20 cellular contexts compared by ENCODE assay signal in genomic region chr14:57408037-57408436, GRCh38.
"Had no signal": no experiment of that assay in that cellular context is flagged by ENCODE, and none has a peak within 500 bp of the region (broad histone marks: within the 10 kb centered on the region; RNA-seq: fewer than 3 reads in every experiment).

No MANE protein-coding gene starts in this region.

- ATAC-seq: esophagus mucosa; gastrocnemius medialis; heart left ventricle; naive thymus-derived CD8-positive, alpha-beta T cell; pancreas had no signal

- H3K9me3 Mint-ChIP-seq: naive thymus-derived CD8-positive, alpha-beta T cell had no signal

- H3K27me3 Mint-ChIP-seq: naive thymus-derived CD8-positive, alpha-beta T cell had no signal

- H3K27ac ChIP-seq: dorsolateral prefrontal cortex, epithelial cell of prostate, gastrocnemius medialis, heart left ventricle, hepatocyte, neutrophil, pancreas, right lobe of liver, thoracic aorta, transverse colon, vagina had no signal

- H3K4me1 ChIP-seq: transverse colon, vagina had no signal

- DNase-seq: dorsolateral prefrontal cortex; effector CD4-positive, alpha-beta T cell; foreskin fibroblast; gastrocnemius medialis; heart left ventricle; kidney; naive thymus-derived CD8-positive, alpha-beta T cell; pancreas; right lobe of liver; small intestine; stimulated activated CD4-positive, alpha-beta T cell treated with anti-CD3 and anti-CD28 coated beads, Interleukin-15, amount 100 ng/mL, for 24 hours; stimulated activated CD4-positive, alpha-beta T cell treated with anti-CD3 and anti-CD28 coated beads, Interleukin-2, amount 100 ng/mL, for 48 hours; stimulated activated naive CD4-positive, alpha-beta T cell; transverse colon had no signal

- H3K4me3 Mint-ChIP-seq: naive thymus-derived CD8-positive, alpha-beta T cell had no signal

- H3K36me3 ChIP-seq: gastrocnemius medialis had no signal

- H3K4me2 ChIP-seq: hepatocyte had no signal

- H3K4me3 ChIP-seq: dorsolateral prefrontal cortex, gastrocnemius medialis, heart left ventricle, hepatocyte, pancreas, right lobe of liver, thoracic aorta, transverse colon, vagina had no signal

- H3K27me3 ChIP-seq: dorsolateral prefrontal cortex, gastrocnemius medialis, heart left ventricle, hepatocyte, neutrophil, pancreas, right lobe of liver, transverse colon, vagina had no signal

- H3K9me3 ChIP-seq: gastrocnemius medialis, heart left ventricle, neutrophil, pancreas, right lobe of liver, thoracic aorta, transverse colon, vagina had no signal
